In genomic region chr3:127628426-127628787, GRCh38 we compare ENCODE assay signal across 10 cellular contexts. TPM values are rescaled to one million over a fixed set of nuclear protein-coding genes. Genes with fewer than 3 reads are reported as not detected.
A peak's percentile ranks its signal among the peaks of the same experiment; 100 is the strongest.
DNase-seq lines count a peak whose midpoint lies in the region; ATAC-seq and TF ChIP-seq lines count a peak whose summit lies in the region.
"Had no signal": no experiment of that assay in that cellular context is flagged by ENCODE, and none has a peak within 500 bp of the region (broad histone marks: within the 10 kb centered on the region; RNA-seq: fewer than 3 reads in every experiment).

No MANE protein-coding gene starts in this region.

- no peak for DNase-seq in Caco-2
- DNase-seq in activated naive CD8-positive, alpha-beta T cell treated with anti-CD3 and anti-CD28 coated beads, Interleukin-2, amount 50 U/mL, for 24 hours = no peak
- DNase-seq in naive thymus-derived CD4-positive, alpha-beta T cell = peak in 1 of 9 donors; percentile 4
- no peak for DNase-seq in NCI-H1417 (lab: John Stamatoyannopoulos, UW)
- DNase-seq in NCI-H146 treated with DMSO at 0.1 percent for 48 hours (lab: John Stamatoyannopoulos, UW; ENCODE audit: unreplicated experiment) = no peak
- DNase-seq in activated CD4-positive, CD25-positive, alpha-beta regulatory T cell treated with anti-CD3 and anti-CD28 coated beads, Interleukin-2, amount 50 U/mL, for 72 hours = no peak
- DNase-seq in stimulated activated CD4-positive, alpha-beta T cell treated with anti-CD3 and anti-CD28 coated beads, Interleukin-1b, Interleukin-23, amount 100 ng/mL, for 48 hours = no peak
- DNase-seq: NCI-H524 treated with DMSO at 0.1 percent for 48 hours had no signal

- no peaks in the 10 kb centered on the region for H3K27me3 ChIP-seq in Caco-2 (replicated peaks; ENCODE audit: control insufficient read depth, insufficient read depth, low read length)
- H3K27me3 ChIP-seq in naive thymus-derived CD4-positive, alpha-beta T cell (ENCODE audit: control insufficient read depth in 2 of 2, insufficient read depth in 2 of 2, low read length in 2 of 2) = peaks cover 0 to 3% of the 10 kb centered on the region in 2 donors

- H3K4me1 Mint-ChIP-seq in Caco-2 (ENCODE audit: low read depth, unreplicated experiment) = peaks cover 19% of the 10 kb centered on the region
- H3K4me1 Mint-ChIP-seq in activated naive CD8-positive, alpha-beta T cell treated with anti-CD3 and anti-CD28 coated beads, Interleukin-2, amount 50 U/mL, for 24 hours = peaks cover 33% of the 10 kb centered on the region
- peaks cover 11 to 37% (median 27%) of the 10 kb centered on the region in 7 donors for H3K4me1 Mint-ChIP-seq in naive thymus-derived CD4-positive, alpha-beta T cell

- H3K4me3 ChIP-seq in Caco-2 (ENCODE audit: low read depth, low read length) = peak overlapping the region; percentile 43
- no peak overlapping the region for H3K4me3 ChIP-seq in naive thymus-derived CD4-positive, alpha-beta T cell (ENCODE audit: low read length)

- no peaks in the 10 kb centered on the region for H3K9me3 ChIP-seq in Caco-2
- H3K9me3 ChIP-seq in naive thymus-derived CD4-positive, alpha-beta T cell (ENCODE audit: control insufficient read depth in 2 of 3, low read length in 3 of 3) = no peaks in the 10 kb centered on the region
- H3K9me3 ChIP-seq: neutrophil had no signal

- TSS peak; percentile 82 for BruUV-seq in Caco-2 (replicated peaks; lab: Mats Ljungman, UMichigan)

- H3K36me3 ChIP-seq in Caco-2 (ENCODE audit: control insufficient read depth, insufficient read depth, low read length) = no peaks in the 10 kb centered on the region
- H3K36me3 ChIP-seq in naive thymus-derived CD4-positive, alpha-beta T cell (ENCODE audit: control insufficient read depth in 2 of 3, insufficient read depth in 3 of 3, low read length in 3 of 3) = no peaks in the 10 kb centered on the region
- H3K36me3 ChIP-seq: neutrophil had no signal

- POLR2A ChIA-PET in Caco-2 (lab: Charles Lee) = no interaction called here
- POLR2A ChIA-PET in naive thymus-derived CD4-positive, alpha-beta T cell (lab: Charles Lee) = interaction anchor here (2.3 kb wide), 1 partner anchor 30 kb away, joined by 16 read pairs; the partner anchor contains the start of gene MCM2

- peaks cover 3% of the 10 kb centered on the region for H3K27me3 Mint-ChIP-seq in Caco-2 (ENCODE audit: insufficient read depth, unreplicated experiment)
- H3K27me3 Mint-ChIP-seq in activated naive CD8-positive, alpha-beta T cell treated with anti-CD3 and anti-CD28 coated beads, Interleukin-2, amount 50 U/mL, for 24 hours = peaks cover 43% of the 10 kb centered on the region
- peaks cover 7 to 60% (median 29%) of the 10 kb centered on the region in 5 donors for H3K27me3 Mint-ChIP-seq in naive thymus-derived CD4-positive, alpha-beta T cell

- no peak for ATAC-seq in activated naive CD8-positive, alpha-beta T cell treated with anti-CD3 and anti-CD28 coated beads, Interleukin-2, amount 50 U/mL, for 24 hours
- ATAC-seq in naive thymus-derived CD4-positive, alpha-beta T cell = no peak

- H3K4me1 ChIP-seq in Caco-2 = peaks cover 13% of the 10 kb centered on the region; the same call in 1 of the 2 replicates
- H3K4me1 ChIP-seq in naive thymus-derived CD4-positive, alpha-beta T cell (ENCODE audit: control insufficient read depth in 2 of 2, insufficient read depth in 2 of 2, low read length in 2 of 2) = peaks cover 10 to 15% of the 10 kb centered on the region in 2 donors

- peaks cover under 1% of the 10 kb centered on the region for H3K36me3 Mint-ChIP-seq in Caco-2 (ENCODE audit: insufficient read depth, unreplicated experiment)
- peaks cover 4% of the 10 kb centered on the region for H3K36me3 Mint-ChIP-seq in activated naive CD8-positive, alpha-beta T cell treated with anti-CD3 and anti-CD28 coated beads, Interleukin-2, amount 50 U/mL, for 24 hours (ENCODE audit: low read depth)
- H3K36me3 Mint-ChIP-seq in naive thymus-derived CD4-positive, alpha-beta T cell = peaks cover 0 to 11% (median 0%) of the 10 kb centered on the region in 5 donors

- CTCF ChIA-PET in Caco-2 (lab: Charles Lee) = interaction anchor here (0.6 to 1.7 kb wide), 3 partner anchors 37 to 153 kb away, joined by 3 to 5 read pairs (median 3); partner anchors contain the start of gene TPRA1
- CTCF ChIA-PET in naive thymus-derived CD4-positive, alpha-beta T cell (lab: Charles Lee) = no interaction called here

- intact Hi-C loops in Caco-2 (cut with micrococcal nuclease; ENCODE audit: unreplicated experiment) = loop anchor here (2.0 kb wide), 1 partner anchor 38 kb away; the partner anchor contains the start of gene TPRA1
- intact Hi-C loops in naive thymus-derived CD4-positive, alpha-beta T cell (cut with micrococcal nuclease) = loop anchor here in 1 of 2 donors (2.0 kb wide), 2 partner anchors 30 to 44 kb away; partner anchors contain the start of genes ABTB1 and MCM2

- H3K27ac Mint-ChIP-seq in Caco-2 (ENCODE audit: unreplicated experiment) = peak overlapping the region; percentile 9
- H3K27ac Mint-ChIP-seq in activated naive CD8-positive, alpha-beta T cell treated with anti-CD3 and anti-CD28 coated beads, Interleukin-2, amount 50 U/mL, for 24 hours = no peak overlapping the region
- H3K27ac Mint-ChIP-seq in naive thymus-derived CD4-positive, alpha-beta T cell = peak overlapping the region in 6 of 9 donors; percentile 9 to 79 (median 73)

- peak overlapping the region; percentile 64; the same call in 1 of the 2 replicates for H3K27ac ChIP-seq in 22Rv1
- H3K27ac ChIP-seq in naive thymus-derived CD4-positive, alpha-beta T cell (ENCODE audit: low read depth, low read length) = no peak overlapping the region
- H3K27ac ChIP-seq: neutrophil had no signal

- TF ChIP-seq CTCF in 22Rv1 (IDR thresholded peaks at IDR 0.05) = no peak
- no peak for TF ChIP-seq CTCF in Caco-2 (IDR thresholded peaks at IDR 0.05; ENCODE audit: insufficient read depth in 1 of 2, low read depth in 1 of 2, low read length in 1 of 2, severe bottlenecking in 1 of 2, unreplicated experiment in 1 of 2)

- H3K9me3 Mint-ChIP-seq in Caco-2 (ENCODE audit: unreplicated experiment) = no peaks in the 10 kb centered on the region
- H3K9me3 Mint-ChIP-seq in activated naive CD8-positive, alpha-beta T cell treated with anti-CD3 and anti-CD28 coated beads, Interleukin-2, amount 50 U/mL, for 24 hours = no peaks in the 10 kb centered on the region
- H3K9me3 Mint-ChIP-seq in naive thymus-derived CD4-positive, alpha-beta T cell = no peaks in the 10 kb centered on the region

- H3K4me3 Mint-ChIP-seq in Caco-2 (ENCODE audit: unreplicated experiment) = peak overlapping the region; percentile 79
- peak overlapping the region; percentile 68 for H3K4me3 Mint-ChIP-seq in activated naive CD8-positive, alpha-beta T cell treated with anti-CD3 and anti-CD28 coated beads, Interleukin-2, amount 50 U/mL, for 24 hours
- peak overlapping the region; percentile 76 to 99 (median 87) for H3K4me3 Mint-ChIP-seq in naive thymus-derived CD4-positive, alpha-beta T cell

RNA-seq across cellular contexts. Expression of gene PODXL2, which starts 0.6 kb away (rescaled TPM):
- 39.1 and 43.0 TPM in 2 replicates for total RNA-seq in Caco-2 (2022)
- total RNA-seq in naive thymus-derived CD4-positive, alpha-beta T cell = 1 to 10 TPM; 2.2 to 5.5 (median 3.6) TPM
- 1 to 10 TPM; 3.0 to 6.5 TPM for polyA plus RNA-seq in naive thymus-derived CD4-positive, alpha-beta T cell

RNA-seq across cellular contexts. Expression of gene MCM2, which starts 30.2 kb away (rescaled TPM):
- 127 and 134 TPM in 2 replicates for total RNA-seq in Caco-2 (2022)
- 100 to 1,000 TPM in 1 of 5 experiments, 10 to 100 TPM in 3, 1 to 10 TPM in 1; 8.8 to 126 (median 11.3) TPM for total RNA-seq in naive thymus-derived CD4-positive, alpha-beta T cell
- 10 to 100 TPM; 11.5 to 14.5 TPM for polyA plus RNA-seq in naive thymus-derived CD4-positive, alpha-beta T cell

RNA-seq across cellular contexts. Expression of gene TPRA1, which starts 37.9 kb away (rescaled TPM):
- total RNA-seq in Caco-2 (2022) = 34.5 and 36.8 TPM in 2 replicates
- total RNA-seq in naive thymus-derived CD4-positive, alpha-beta T cell = 10 to 100 TPM; 13.6 to 30.6 (median 24.5) TPM
- polyA plus RNA-seq in naive thymus-derived CD4-positive, alpha-beta T cell = 10 to 100 TPM; 15.5 to 33.8 TPM

RNA-seq across cellular contexts. Expression of gene ABTB1, which starts 44.3 kb away (rescaled TPM):
- total RNA-seq in Caco-2 (2022) = 6.2 TPM in 2 replicates
- total RNA-seq in naive thymus-derived CD4-positive, alpha-beta T cell = 100 to 1,000 TPM in 4 of 5 experiments, 10 to 100 TPM in 1; 26.7 to 182 (median 124) TPM
- 10 to 100 TPM; 67.4 to 86.8 TPM for polyA plus RNA-seq in naive thymus-derived CD4-positive, alpha-beta T cell
